ENCODE assay signal across 11 cellular contexts in genomic region chr12:50263832-50264231, GRCh38.
"Had no signal": no experiment of that assay in that cellular context is flagged by ENCODE, and none has a peak within 500 bp of the region (broad histone marks: within the 10 kb centered on the region; RNA-seq: fewer than 3 reads in every experiment).

No MANE protein-coding gene starts in this region.

- FAIRE-seq: H1, H54 had no signal

- H3K36me3 ChIP-seq: HAP-1 had no signal

- ATAC-seq: GM23338, HCT116 had no signal

- DNase-seq: GM23248, GOT3, H7, H9, HCEC 1CT, HFFc6 had no signal

- H3K4me3 ChIP-seq: GM23248, GM23338, HAP-1 had no signal

- H3K9ac ChIP-seq: GM23248 had no signal

- H3K9me3 ChIP-seq: HAP-1 had no signal

- H2AFZ ChIP-seq: GM23248, GM23338 had no signal

- H3K4me2 ChIP-seq: GM23338 had no signal

- H3K27ac ChIP-seq: GM23248 had no signal
